In genomic region chr7:139086454-139086853, GRCh38 we compare ENCODE assay signal across 22 cellular contexts. TPM values are rescaled to one million over a fixed set of nuclear protein-coding genes. Genes with fewer than 3 reads are reported as not detected.
A peak's percentile ranks its signal among the peaks of the same experiment; 100 is the strongest.
DNase-seq lines count a peak whose midpoint lies in the region; ATAC-seq and TF ChIP-seq lines count a peak whose summit lies in the region.
"Had no signal": no experiment of that assay in that cellular context is flagged by ENCODE, and none has a peak within 500 bp of the region (broad histone marks: within the 10 kb centered on the region; RNA-seq: fewer than 3 reads in every experiment).

No MANE protein-coding gene starts in this region.

- no peaks in the 10 kb centered on the region for H3K9me3 ChIP-seq in naive thymus-derived CD4-positive, alpha-beta T cell (ENCODE audit: control insufficient read depth in 2 of 3, low read length in 3 of 3)
- no peaks in the 10 kb centered on the region for H3K9me3 ChIP-seq in stomach

- H3K27ac ChIP-seq in naive thymus-derived CD4-positive, alpha-beta T cell (ENCODE audit: low read depth, low read length): peak overlapping the region; percentile 18
- H3K27ac ChIP-seq in stomach: no peak overlapping the region
- H3K27ac ChIP-seq: BLaER1, hepatocyte, KMS-11 had no signal

- H3K4me3 Mint-ChIP-seq in T-helper 1 cell treated with Interleukin-12 subunit alpha and Interleukin-12 subunit beta and Interleukin-4 antibody, amounts not matched to agents 30 μg/mL and 1 μg/mL, for 36 hours: peak overlapping the region; percentile 13
- H3K4me3 Mint-ChIP-seq in IgD-negative memory B cell: peak overlapping the region in 1 of 4 donors; percentile 52
- H3K4me3 Mint-ChIP-seq in activated CD8-positive, alpha-beta T cell treated with anti-CD3 and anti-CD28 coated beads for 36 hours: no peak overlapping the region
- H3K4me3 Mint-ChIP-seq in naive thymus-derived CD4-positive, alpha-beta T cell: peak overlapping the region in 9 of 10 donors; percentile 18 to 98 (median 65)
- H3K4me3 Mint-ChIP-seq: brain, nephron had no signal

- H3K27me3 Mint-ChIP-seq in T-helper 1 cell treated with Interleukin-12 subunit alpha and Interleukin-12 subunit beta and Interleukin-4 antibody, amounts not matched to agents 30 μg/mL and 1 μg/mL, for 36 hours (ENCODE audit: low read depth): no peaks in the 10 kb centered on the region
- H3K27me3 Mint-ChIP-seq in IgD-negative memory B cell: no peaks in the 10 kb centered on the region
- H3K27me3 Mint-ChIP-seq in activated CD8-positive, alpha-beta T cell treated with anti-CD3 and anti-CD28 coated beads for 36 hours: no peaks in the 10 kb centered on the region
- H3K27me3 Mint-ChIP-seq in naive thymus-derived CD4-positive, alpha-beta T cell: no peaks in the 10 kb centered on the region
- H3K27me3 Mint-ChIP-seq: brain had no signal

- peaks cover 60 to 77% of the 10 kb centered on the region in 2 donors for H3K4me1 ChIP-seq in naive thymus-derived CD4-positive, alpha-beta T cell (ENCODE audit: control insufficient read depth in 2 of 2, insufficient read depth in 2 of 2, low read length in 2 of 2)
- H3K4me1 ChIP-seq in stomach: peaks cover 4 to 17% (median 11%) of the 10 kb centered on the region in 4 donors

- H3K27ac Mint-ChIP-seq in T-helper 1 cell treated with Interleukin-12 subunit alpha and Interleukin-12 subunit beta and Interleukin-4 antibody, amounts not matched to agents 30 μg/mL and 1 μg/mL, for 36 hours: no peak overlapping the region
- peak overlapping the region; percentile 28 to 62 (median 44) for H3K27ac Mint-ChIP-seq in IgD-negative memory B cell
- H3K27ac Mint-ChIP-seq in activated CD8-positive, alpha-beta T cell treated with anti-CD3 and anti-CD28 coated beads for 36 hours: peak overlapping the region; percentile 94
- H3K27ac Mint-ChIP-seq in naive thymus-derived CD4-positive, alpha-beta T cell: peak overlapping the region; percentile 57 to 93 (median 84)
- H3K27ac Mint-ChIP-seq: brain, nephron had no signal

- H3K36me3 ChIP-seq in naive thymus-derived CD4-positive, alpha-beta T cell (ENCODE audit: control insufficient read depth in 2 of 3, insufficient read depth in 3 of 3, low read length in 3 of 3): peaks cover 22 to 74% (median 54%) of the 10 kb centered on the region in 3 experiments
- H3K36me3 ChIP-seq in stomach: peaks cover 26 to 82% (median 81%) of the 10 kb centered on the region in 4 donors

- POLR2A ChIA-PET in activated CD8-positive, alpha-beta T cell treated with anti-CD3 and anti-CD28 coated beads for 36 hours (lab: Charles Lee): interaction anchor here (1.2 to 5.0 kb wide), 5 partner anchors 8 to 47 kb away, joined by 3 to 25 read pairs (median 6); a partner anchor contains a TSS
- POLR2A ChIA-PET in naive thymus-derived CD4-positive, alpha-beta T cell (lab: Charles Lee): interaction anchor here (0.8 to 5.8 kb wide), 5 partner anchors 9 to 27 kb away, joined by 3 to 57 read pairs (median 11); no protein-coding TSS in a partner anchor

- CTCF ChIA-PET in activated CD8-positive, alpha-beta T cell treated with anti-CD3 and anti-CD28 coated beads for 36 hours (lab: Charles Lee): interaction anchor here (1.6 to 4.3 kb wide), 3 partner anchors 8 to 11 kb away, joined by 6 to 33 read pairs (median 6); no protein-coding TSS in a partner anchor
- CTCF ChIA-PET in naive thymus-derived CD4-positive, alpha-beta T cell (lab: Charles Lee): interaction anchor here (1.2 to 6.4 kb wide), 3 partner anchors 9 to 12 kb away, joined by 4 to 34 read pairs (median 5); no protein-coding TSS in a partner anchor

- peaks cover 69% of the 10 kb centered on the region for H3K4me1 Mint-ChIP-seq in T-helper 1 cell treated with Interleukin-12 subunit alpha and Interleukin-12 subunit beta and Interleukin-4 antibody, amounts not matched to agents 30 μg/mL and 1 μg/mL, for 36 hours (ENCODE audit: low read depth)
- H3K4me1 Mint-ChIP-seq in IgD-negative memory B cell: peaks cover 5 to 27% (median 18%) of the 10 kb centered on the region in 3 donors
- H3K4me1 Mint-ChIP-seq in activated CD8-positive, alpha-beta T cell treated with anti-CD3 and anti-CD28 coated beads for 36 hours (ENCODE audit: low read depth): peaks cover 79% of the 10 kb centered on the region
- H3K4me1 Mint-ChIP-seq in naive thymus-derived CD4-positive, alpha-beta T cell: peaks cover 65 to 98% (median 90%) of the 10 kb centered on the region in 7 donors
- H3K4me1 Mint-ChIP-seq: brain, nephron had no signal

- H3K27me3 ChIP-seq in naive thymus-derived CD4-positive, alpha-beta T cell (ENCODE audit: control insufficient read depth in 2 of 2, insufficient read depth in 2 of 2, low read length in 2 of 2): no peaks in the 10 kb centered on the region
- no peaks in the 10 kb centered on the region for H3K27me3 ChIP-seq in stomach
- H3K27me3 ChIP-seq: BLaER1, hepatocyte had no signal

- ATAC-seq in activated CD8-positive, alpha-beta T cell treated with anti-CD3 and anti-CD28 coated beads for 36 hours: no peak
- no peak for ATAC-seq in naive thymus-derived CD4-positive, alpha-beta T cell

- TF ChIP-seq POLR2A in stomach (IDR thresholded peaks at IDR 0.05): no peak

- H3K9me3 Mint-ChIP-seq in T-helper 1 cell treated with Interleukin-12 subunit alpha and Interleukin-12 subunit beta and Interleukin-4 antibody, amounts not matched to agents 30 μg/mL and 1 μg/mL, for 36 hours: peaks cover 12% of the 10 kb centered on the region
- H3K9me3 Mint-ChIP-seq in IgD-negative memory B cell: peaks cover 4 to 7% (median 7%) of the 10 kb centered on the region in 3 donors
- H3K9me3 Mint-ChIP-seq in activated CD8-positive, alpha-beta T cell treated with anti-CD3 and anti-CD28 coated beads for 36 hours: peaks cover 21% of the 10 kb centered on the region
- H3K9me3 Mint-ChIP-seq in naive thymus-derived CD4-positive, alpha-beta T cell: peaks cover 0 to 13% (median 1%) of the 10 kb centered on the region in 11 donors

- no peak for TF ChIP-seq EP300 in stomach (IDR thresholded peaks at IDR 0.05)

- no peak overlapping the region for H3K4me3 ChIP-seq in naive thymus-derived CD4-positive, alpha-beta T cell (ENCODE audit: low read length)
- no peak overlapping the region for H3K4me3 ChIP-seq in stomach
- H3K4me3 ChIP-seq: BLaER1, hepatocyte had no signal

- DNase-seq in T-helper 1 cell: no peak
- peak; percentile 34 for DNase-seq in activated CD8-positive, alpha-beta T cell treated with anti-CD3 and anti-CD28 coated beads for 36 hours
- DNase-seq in naive thymus-derived CD4-positive, alpha-beta T cell: no peak
- no peak for DNase-seq in NCI-H2029 treated with DMSO at 0.1 percent for 48 hours (lab: John Stamatoyannopoulos, UW)
- DNase-seq in stomach: no peak
- DNase-seq in stimulated activated CD4-positive, alpha-beta T cell treated with anti-CD3 and anti-CD28 coated beads, Interleukin-12 subunit alpha, Interleukin-12 subunit beta, amount 100 ng/mL, for 4 hours: no peak
- DNase-seq: 8988T; activated CD4-positive, alpha-beta T cell treated with anti-CD3 and anti-CD28 coated beads for 48 hours; activated gamma-delta T cell; DMS153; kidney; NCI-H1417; NCI-H526 treated with DMSO at 0.1 percent for 48 hours; SHP77; T1000 had no signal

- WGBS in stomach, 5 donors: 69 to 90% (median 77%) methylated on average over 2 of the region's 2 CpGs

- intact Hi-C loops in activated CD8-positive, alpha-beta T cell treated with anti-CD3 and anti-CD28 coated beads for 36 hours (cut with micrococcal nuclease): no loop called here
- intact Hi-C loops in naive thymus-derived CD4-positive, alpha-beta T cell (cut with micrococcal nuclease): no loop called here
- intact Hi-C loops in stomach (cut with DNase I; ENCODE audit: low total_unique reads): no loop called here

- no peak for TF ChIP-seq CTCF in activated CD8-positive, alpha-beta T cell treated with anti-CD3 and anti-CD28 coated beads for 36 hours (IDR thresholded peaks at IDR 0.05)
- TF ChIP-seq CTCF in stomach (IDR thresholded peaks at IDR 0.05): no peak

- H3K36me3 Mint-ChIP-seq in T-helper 1 cell treated with Interleukin-12 subunit alpha and Interleukin-12 subunit beta and Interleukin-4 antibody, amounts not matched to agents 30 μg/mL and 1 μg/mL, for 36 hours (ENCODE audit: low read depth): peaks cover 78% of the 10 kb centered on the region
- peaks cover 15% of the 10 kb centered on the region for H3K36me3 Mint-ChIP-seq in IgD-negative memory B cell
- peaks cover 90% of the 10 kb centered on the region for H3K36me3 Mint-ChIP-seq in activated CD8-positive, alpha-beta T cell treated with anti-CD3 and anti-CD28 coated beads for 36 hours (ENCODE audit: low read depth)
- H3K36me3 Mint-ChIP-seq in naive thymus-derived CD4-positive, alpha-beta T cell: peaks cover 16 to 74% (median 64%) of the 10 kb centered on the region in 5 donors

RNA-seq across cellular contexts. Expression of gene ZC3HAV1, which starts 23.1 kb away (rescaled TPM):
- 93.1 TPM for polyA plus RNA-seq in IgD-negative memory B cell
- 100 to 1,000 TPM; 125 to 128 TPM for total RNA-seq in activated CD8-positive, alpha-beta T cell treated with anti-CD3 and anti-CD28 coated beads for 36 hours
- 100 to 1,000 TPM; 129 to 181 (median 152) TPM for total RNA-seq in naive thymus-derived CD4-positive, alpha-beta T cell
- polyA plus RNA-seq in naive thymus-derived CD4-positive, alpha-beta T cell: 100 to 1,000 TPM; 165 to 249 TPM
- total RNA-seq in stomach: 10 to 100 TPM in 4 of 5 donors, 1 to 10 TPM in 1; 7.6 to 34.3 (median 20.3) TPM
- polyA plus RNA-seq in stomach: 1 to 10 TPM; 5.5 to 7.0 (median 5.7) TPM

RNA-seq across cellular contexts. Expression of gene ZC3HAV1L, which starts 50.6 kb away (rescaled TPM):
- polyA plus RNA-seq in IgD-negative memory B cell (0.80 TPM), stomach (1 to 10 TPM in 1 of 3 donors, under 1 TPM in 2; 0.33 to 1.3 (median 0.76) TPM)
- total RNA-seq in activated CD8-positive, alpha-beta T cell treated with anti-CD3 and anti-CD28 coated beads for 36 hours: 10 to 100 TPM; 19.9 TPM
- total RNA-seq in naive thymus-derived CD4-positive, alpha-beta T cell: 10 to 100 TPM in 1 of 5 experiments, 1 to 10 TPM in 1, under 1 TPM in 3; 0.35 to 26.7 (median 0.78) TPM
- polyA plus RNA-seq in naive thymus-derived CD4-positive, alpha-beta T cell: under 1 TPM in 1 of 2 donors, not detected in 1; 0.13 TPM
- total RNA-seq in stomach: 10 to 100 TPM in 4 of 5 donors, 1 to 10 TPM in 1; 4.7 to 31.9 (median 18.2) TPM
